Comparison of ENCODE assay signal across 1 cellular context in genomic region chr19:12664406-12665280, GRCh38.
TF ChIP-seq lines count a peak whose summit lies in the region.

No MANE protein-coding gene starts in this region.

TF ChIP-seq in GM12878, 131 proteins besides CTCF, POLR2A, EP300 and RAD21:
- TF ChIP-seq IRF4 (IDR thresholded peaks at IDR 0.05; ENCODE audit: low read depth, low read length) (no peak), BHLHE40 (IDR thresholded peaks at IDR 0.05; ENCODE audit: borderline replicate concordance in 1 of 2, low read depth in 2 of 2, low read length in 1 of 2) (peak; percentile 90 to 92; a peak in 3 of 4 replicates), HDAC2 (IDR thresholded peaks at IDR 0.05) (no peak), GATAD2B (conservative IDR thresholded peaks at IDR 0.05; ENCODE audit: low read depth) (no peak), CEBPZ (IDR thresholded peaks at IDR 0.05; ENCODE audit: low read depth, low read length) (no peak), STAT3 (IDR thresholded peaks at IDR 0.05; ENCODE audit: low read depth, low read length) (no peak), NFXL1 (IDR thresholded peaks at IDR 0.05; ENCODE audit: borderline replicate concordance) (no peak), REST (IDR thresholded peaks at IDR 0.05; ENCODE audit: low read depth, low read length) (no peak), CBFB (IDR thresholded peaks at IDR 0.05; ENCODE audit: low read depth) (no peak), BRCA1 (IDR thresholded peaks at IDR 0.05; ENCODE audit: low read depth, low read length) (no peak), NRF1 (conservative IDR thresholded peaks at IDR 0.05; ENCODE audit: low read depth, low read length) (no peak), KAT2A (conservative IDR thresholded peaks at IDR 0.05; ENCODE audit: control insufficient read depth, low read depth, low read length) (no peak), EGR1 (IDR thresholded peaks at IDR 0.05; ENCODE audit: borderline replicate concordance in 1 of 2, low read depth in 2 of 2, low read length in 2 of 2) (0 out of 3 replicates have a peak, but pooled peaks of 1 of the 2 experiments have one; percentile 9), SPI1 (IDR thresholded peaks at IDR 0.05; ENCODE audit: borderline replicate concordance, insufficient read depth, low read depth, low read length) (no peak), SMARCA5 (IDR thresholded peaks at IDR 0.05) (peak; percentile 54; the same call in 1 of the 2 replicates), RFX5 (IDR thresholded peaks at IDR 0.05; ENCODE audit: low read depth, low read length) (no peak), TCF7 (IDR thresholded peaks at IDR 0.05; ENCODE audit: borderline replicate concordance) (no peak), E2F8 (IDR thresholded peaks at IDR 0.05; ENCODE audit: low read depth, partially characterized antibody) (no peak), ATF3 (IDR thresholded peaks at IDR 0.05; ENCODE audit: borderline replicate concordance, extremely low read depth, low read depth, low read length) (no peak), PBX3 (IDR thresholded peaks at IDR 0.05; ENCODE audit: insufficient replicate concordance, low read depth, low read length) (peak; percentile 7), JUND (IDR thresholded peaks at IDR 0.05; ENCODE audit: low read depth, low read length) (no peak), DPF2 (IDR thresholded peaks at IDR 0.05) (0 out of 2 replicates have a peak, but pooled peaks have one; percentile 21), TCF3 (IDR thresholded peaks at IDR 0.05; ENCODE audit: borderline replicate concordance, insufficient read depth, low read depth, low read length) (peak; percentile 42; the same call in 1 of the 2 replicates), MEF2B (IDR thresholded peaks at IDR 0.05; ENCODE audit: partially characterized antibody, poor library complexity, severe bottlenecking) (peak; percentile 16), E2F4 (IDR thresholded peaks at IDR 0.05; ENCODE audit: low read depth, low read length) (no peak), SREBF2 (IDR thresholded peaks at IDR 0.05; ENCODE audit: low read length) (no peak), IKZF2 (IDR thresholded peaks at IDR 0.05) (peak in 1 of 2 experiments; percentile 30; a peak in 1 of 4 replicates), SIX5 (IDR thresholded peaks at IDR 0.05; ENCODE audit: low read depth, low read length, severe bottlenecking) (no peak), ZNF217 (IDR thresholded peaks at IDR 0.05) (no peak), FOXM1 (IDR thresholded peaks at IDR 0.05; ENCODE audit: low read depth, low read length) (no peak), GABPA (IDR thresholded peaks at IDR 0.05; ENCODE audit: low read depth) (no peak)
- TF ChIP-seq, protein P1, sequence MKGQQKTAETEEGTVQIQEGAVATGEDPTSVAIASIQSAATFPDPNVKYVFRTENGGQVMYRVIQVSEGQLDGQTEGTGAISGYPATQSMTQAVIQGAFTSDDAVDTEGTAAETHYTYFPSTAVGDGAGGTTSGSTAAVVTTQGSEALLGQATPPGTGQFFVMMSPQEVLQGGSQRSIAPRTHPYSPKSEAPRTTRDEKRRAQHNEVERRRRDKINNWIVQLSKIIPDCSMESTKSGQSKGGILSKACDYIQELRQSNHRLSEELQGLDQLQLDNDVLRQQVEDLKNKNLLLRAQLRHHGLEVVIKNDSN (IDR thresholded peaks at IDR 0.05; ENCODE audit: borderline replicate concordance, extremely low read length, insufficient read depth, low read depth, low read length): no peak
- TF ChIP-seq, protein P2, sequence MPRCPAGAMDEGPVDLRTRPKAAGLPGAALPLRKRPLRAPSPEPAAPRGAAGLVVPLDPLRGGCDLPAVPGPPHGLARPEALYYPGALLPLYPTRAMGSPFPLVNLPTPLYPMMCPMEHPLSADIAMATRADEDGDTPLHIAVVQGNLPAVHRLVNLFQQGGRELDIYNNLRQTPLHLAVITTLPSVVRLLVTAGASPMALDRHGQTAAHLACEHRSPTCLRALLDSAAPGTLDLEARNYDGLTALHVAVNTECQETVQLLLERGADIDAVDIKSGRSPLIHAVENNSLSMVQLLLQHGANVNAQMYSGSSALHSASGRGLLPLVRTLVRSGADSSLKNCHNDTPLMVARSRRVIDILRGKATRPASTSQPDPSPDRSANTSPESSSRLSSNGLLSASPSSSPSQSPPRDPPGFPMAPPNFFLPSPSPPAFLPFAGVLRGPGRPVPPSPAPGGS (IDR thresholded peaks at IDR 0.05; ENCODE audit: borderline replicate concordance, insufficient read depth, low read depth, low read length, poor library complexity, severe bottlenecking): peak; percentile 88
- TF ChIP-seq, protein P3, sequence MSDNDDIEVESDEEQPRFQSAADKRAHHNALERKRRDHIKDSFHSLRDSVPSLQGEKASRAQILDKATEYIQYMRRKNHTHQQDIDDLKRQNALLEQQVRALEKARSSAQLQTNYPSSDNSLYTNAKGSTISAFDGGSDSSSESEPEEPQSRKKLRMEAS (IDR thresholded peaks at IDR 0.05; ENCODE audit: low read depth, low read length): no peak; the same call in 1 of the 2 replicates
- TF ChIP-seq, protein P4, sequence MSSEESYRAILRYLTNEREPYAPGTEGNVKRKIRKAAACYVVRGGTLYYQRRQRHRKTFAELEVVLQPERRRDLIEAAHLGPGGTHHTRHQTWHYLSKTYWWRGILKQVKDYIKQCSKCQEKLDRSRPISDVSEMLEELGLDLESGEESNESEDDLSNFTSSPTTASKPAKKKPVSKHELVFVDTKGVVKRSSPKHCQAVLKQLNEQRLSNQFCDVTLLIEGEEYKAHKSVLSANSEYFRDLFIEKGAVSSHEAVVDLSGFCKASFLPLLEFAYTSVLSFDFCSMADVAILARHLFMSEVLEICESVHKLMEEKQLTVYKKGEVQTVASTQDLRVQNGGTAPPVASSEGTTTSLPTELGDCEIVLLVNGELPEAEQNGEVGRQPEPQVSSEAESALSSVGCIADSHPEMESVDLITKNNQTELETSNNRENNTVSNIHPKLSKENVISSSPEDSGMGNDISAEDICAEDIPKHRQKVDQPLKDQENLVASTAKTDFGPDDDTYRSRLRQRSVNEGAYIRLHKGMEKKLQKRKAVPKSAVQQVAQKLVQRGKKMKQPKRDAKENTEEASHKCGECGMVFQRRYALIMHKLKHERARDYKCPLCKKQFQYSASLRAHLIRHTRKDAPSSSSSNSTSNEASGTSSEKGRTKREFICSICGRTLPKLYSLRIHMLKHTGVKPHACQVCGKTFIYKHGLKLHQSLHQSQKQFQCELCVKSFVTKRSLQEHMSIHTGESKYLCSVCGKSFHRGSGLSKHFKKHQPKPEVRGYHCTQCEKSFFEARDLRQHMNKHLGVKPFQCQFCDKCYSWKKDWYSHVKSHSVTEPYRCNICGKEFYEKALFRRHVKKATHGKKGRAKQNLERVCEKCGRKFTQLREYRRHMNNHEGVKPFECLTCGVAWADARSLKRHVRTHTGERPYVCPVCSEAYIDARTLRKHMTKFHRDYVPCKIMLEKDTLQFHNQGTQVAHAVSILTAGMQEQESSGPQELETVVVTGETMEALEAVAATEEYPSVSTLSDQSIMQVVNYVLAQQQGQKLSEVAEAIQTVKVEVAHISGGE (CRISPR knock-in tag; IDR thresholded peaks at IDR 0.05): no peak
TF ChIP-seq in GM12878: peak in this region for 9.
